Comparison of ENCODE assay signal across 8 cellular contexts in the genomic region with DNA sequence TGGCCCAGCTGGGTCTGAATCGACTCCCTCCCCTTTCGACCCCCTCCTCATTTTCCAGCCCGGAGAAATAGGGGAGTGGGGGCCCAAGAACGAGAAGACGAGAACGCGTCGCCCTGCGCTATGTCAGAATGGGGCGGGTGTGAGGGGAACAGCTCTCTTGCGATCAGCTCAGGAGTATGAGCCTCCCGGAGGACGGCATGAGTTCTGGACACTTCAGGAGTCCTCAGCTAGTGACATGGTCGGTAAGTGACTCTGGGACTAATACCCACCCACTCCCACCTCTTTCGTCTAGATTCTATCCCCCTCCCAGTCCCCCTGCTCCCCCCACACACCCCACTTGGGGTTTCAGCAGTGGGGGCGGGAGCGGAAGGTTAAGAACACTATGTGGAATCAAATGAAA. TPM values are rescaled to one million over a fixed set of nuclear protein-coding genes. Genes with fewer than 3 reads are reported as not detected.
DNase-seq lines count a peak whose midpoint lies in the region; ATAC-seq, FAIRE-seq and TF ChIP-seq lines count a peak whose summit lies in the region.

No MANE protein-coding gene starts in this region.

- POLR2A ChIA-PET in activated CD4-positive, alpha-beta T cell treated with anti-CD3 and anti-CD28 coated beads for 36 hours (lab: Charles Lee): no interaction called here

- no peaks in the 10 kb centered on the region for H3K36me3 Mint-ChIP-seq in activated CD4-positive, alpha-beta T cell treated with anti-CD3 and anti-CD28 coated beads for 36 hours (ENCODE audit: low read depth)
- H3K36me3 Mint-ChIP-seq in brain: no peaks in the 10 kb centered on the region

- no peaks in the 10 kb centered on the region for H3K4me1 ChIP-seq in testis

- H3K9me3 Mint-ChIP-seq in activated CD4-positive, alpha-beta T cell treated with anti-CD3 and anti-CD28 coated beads for 36 hours (ENCODE audit: low read depth): no peaks in the 10 kb centered on the region
- peaks cover 0 to 2% (median 0%) of the 10 kb centered on the region in 5 experiments for H3K9me3 Mint-ChIP-seq in brain

- H3K27ac Mint-ChIP-seq in activated CD4-positive, alpha-beta T cell treated with anti-CD3 and anti-CD28 coated beads for 36 hours: peak overlapping the region; percentile 60
- peak overlapping the region in 2 of 5 experiments; percentile 64 to 78 for H3K27ac Mint-ChIP-seq in brain

- no peaks in the 10 kb centered on the region for H3K9me3 ChIP-seq in testis

- WGBS in testis, 2 donors: 1 to 13% methylated on average over 3 to 17 of the region's 17 CpGs

- H3K4me1 Mint-ChIP-seq in activated CD4-positive, alpha-beta T cell treated with anti-CD3 and anti-CD28 coated beads for 36 hours: peaks cover 20% of the 10 kb centered on the region
- peaks cover 16% of the 10 kb centered on the region for H3K4me1 Mint-ChIP-seq in brain

- DNase-seq in activated CD4-positive, alpha-beta T cell treated with anti-CD3 and anti-CD28 coated beads for 36 hours: peak; percentile 8
- no peak for DNase-seq in activated CD4-positive, alpha-beta T cell treated with anti-CD3 and anti-CD28 coated beads for 48 hours
- peak; percentile 0 for DNase-seq in kidney glomerular epithelial cell (lab: John Stamatoyannopoulos, UW)
- peak; percentile 22 for DNase-seq in testis
- DNase-seq in Ammon's horn (ENCODE audit: low spot score): no peak
- no peak for DNase-seq in H54 (ENCODE audit: insufficient read length, low spot score)
- DNase-seq in NCI-H2171 (lab: John Stamatoyannopoulos, UW): no peak

- no peak for TF ChIP-seq POLR2A in testis (IDR thresholded peaks at IDR 0.05)
- no peak for TF ChIP-seq POLR2A in H54 (IDR thresholded peaks at IDR 0.05; ENCODE audit: low read depth, low read length)

- FAIRE-seq in H54 (lab: Jason Lieb, UNC): no peak

- ATAC-seq in activated CD4-positive, alpha-beta T cell treated with anti-CD3 and anti-CD28 coated beads for 36 hours: peak; percentile 40

- TF ChIP-seq CTCF in brain (conservative IDR thresholded peaks at IDR 0.05) (no peak), testis (IDR thresholded peaks at IDR 0.05) (no peak)

- H3K36me3 ChIP-seq in testis (ENCODE audit: low read depth, missing control alignments): no peaks in the 10 kb centered on the region

- H3K27me3 Mint-ChIP-seq in activated CD4-positive, alpha-beta T cell treated with anti-CD3 and anti-CD28 coated beads for 36 hours: no peaks in the 10 kb centered on the region
- H3K27me3 Mint-ChIP-seq in brain: peaks cover 13% of the 10 kb centered on the region

- H3K27me3 ChIP-seq in testis: no peaks in the 10 kb centered on the region

- H3K4me3 Mint-ChIP-seq in activated CD4-positive, alpha-beta T cell treated with anti-CD3 and anti-CD28 coated beads for 36 hours: peak overlapping the region; percentile 70
- H3K4me3 Mint-ChIP-seq in brain: peak overlapping the region; percentile 78 to 87 (median 84)

- CTCF ChIA-PET in activated CD4-positive, alpha-beta T cell treated with anti-CD3 and anti-CD28 coated beads for 36 hours (lab: Charles Lee): interaction anchor here (0.5 to 1.1 kb wide), 7 partner anchors 9 to 585 kb away, joined by 3 to 5 read pairs (median 3); no protein-coding TSS in a partner anchor

- H3K27ac ChIP-seq in testis: peak overlapping the region; percentile 72 to 86

- H3K4me3 ChIP-seq in testis: peak overlapping the region; percentile 55 to 63

- intact Hi-C loops in activated CD4-positive, alpha-beta T cell treated with anti-CD3 and anti-CD28 coated beads for 36 hours (cut with DNase I, micrococcal nuclease): loop anchor here (2.0 to 5.0 kb wide), 2 partner anchors 324 to 516 kb away; partner anchors contain the start of gene RRAGB (in 1 of the 2)
- intact Hi-C loops in testis (cut with DNase I; ENCODE audit: low total_unique reads): no loop called here

RNA-seq across cellular contexts. Expression of gene KLF8, which starts 0.9 kb away (rescaled TPM):
- 1 to 10 TPM; 4.9 to 5.4 TPM for total RNA-seq in activated CD4-positive, alpha-beta T cell treated with anti-CD3 and anti-CD28 coated beads for 36 hours
- polyA plus RNA-seq in brain (ENCODE audit: insufficient read depth, low read depth, low replicate concordance) (0.27 TPM), testis (ENCODE audit: insufficient read depth, low read depth, low replicate concordance) (8.0 TPM)
- total RNA-seq in testis: 10 to 100 TPM; 11.7 to 21.4 TPM

Comparison
In these comparisons a context has a peak if more than half of its experiments do, and no peak if none do; other contexts are left out.
1. DNase-seq: peak in activated CD4-positive, alpha-beta T cell treated with anti-CD3 and anti-CD28 coated beads for 36 hours (single experiment), kidney glomerular epithelial cell (single experiment) and testis (single experiment); none in activated CD4-positive, alpha-beta T cell treated with anti-CD3 and anti-CD28 coated beads for 48 hours (single experiment), Ammon's horn (single experiment), H54 (single experiment) and NCI-H2171 (single experiment).